Comparison of ENCODE assay signal across 1 cellular context in genomic region chr2:181790716-181791649, GRCh38.
TF ChIP-seq lines count a peak whose summit lies in the region.

No MANE protein-coding gene starts in this region.

TF ChIP-seq in HepG2, 621 proteins besides CTCF, POLR2A, EP300 and RAD21 (continued from another document and continues in another):
- no peak for TF ChIP-seq HIC2 (CRISPR knock-in tag; IDR thresholded peaks at IDR 0.05; ENCODE audit: low read depth)
- no peak for TF ChIP-seq MLLT10 (CRISPR knock-in tag; IDR thresholded peaks at IDR 0.05)
- no peak for TF ChIP-seq CEBPZ (IDR thresholded peaks at IDR 0.05; ENCODE audit: low read length)
- no peak for TF ChIP-seq KAT7 (CRISPR knock-in tag; IDR thresholded peaks at IDR 0.05; ENCODE audit: borderline replicate concordance)
- TF ChIP-seq SPEN (CRISPR knock-in tag; IDR thresholded peaks at IDR 0.05; ENCODE audit: low read depth), result no peak
- TF ChIP-seq ZNF776 (CRISPR knock-in tag; IDR thresholded peaks at IDR 0.05), result no peak
- no peak for TF ChIP-seq ZNF512 (CRISPR knock-in tag; IDR thresholded peaks at IDR 0.05)
- no peak for TF ChIP-seq LBX2 (CRISPR knock-in tag; IDR thresholded peaks at IDR 0.05; ENCODE audit: borderline replicate concordance)
- peak; percentile 53; the same call in 1 of the 2 replicates for TF ChIP-seq HBP1 (CRISPR knock-in tag; IDR thresholded peaks at IDR 0.05; ENCODE audit: low read depth)
- TF ChIP-seq ZNF747 (CRISPR knock-in tag; IDR thresholded peaks at IDR 0.05; ENCODE audit: borderline replicate concordance), result peak; percentile 79
- TF ChIP-seq TFAP4 (IDR thresholded peaks at IDR 0.05; ENCODE audit: borderline replicate concordance, low read depth), result no peak; the same call in 1 of the 2 replicates
- no peak for TF ChIP-seq DDIT3 (CRISPR knock-in tag; IDR thresholded peaks at IDR 0.05)
- no peak for TF ChIP-seq ZNF572 (CRISPR knock-in tag; IDR thresholded peaks at IDR 0.05)
- TF ChIP-seq SALL2 (CRISPR knock-in tag; IDR thresholded peaks at IDR 0.05), result no peak
- TF ChIP-seq ZNF780A (CRISPR knock-in tag; IDR thresholded peaks at IDR 0.05), result no peak
- no peak for TF ChIP-seq JDP2 (CRISPR knock-in tag; IDR thresholded peaks at IDR 0.05; ENCODE audit: borderline replicate concordance)
- TF ChIP-seq USF2 (IDR thresholded peaks at IDR 0.05; ENCODE audit: low read depth, low read length), result no peak
- no peak for TF ChIP-seq USF2 (CRISPR knock-in tag; IDR thresholded peaks at IDR 0.05; ENCODE audit: borderline replicate concordance)
- TF ChIP-seq BHLHE40 (IDR thresholded peaks at IDR 0.05; ENCODE audit: low read length), result 0 out of 2 replicates have a peak, but pooled peaks have one; percentile 41
- TF ChIP-seq TFDP1 (CRISPR knock-in tag; IDR thresholded peaks at IDR 0.05; ENCODE audit: borderline replicate concordance), result no peak
- TF ChIP-seq DMTF1 (CRISPR knock-in tag; IDR thresholded peaks at IDR 0.05), result no peak
- TF ChIP-seq ZNF281 (CRISPR knock-in tag; IDR thresholded peaks at IDR 0.05; ENCODE audit: borderline replicate concordance), result peak; percentile 32; the same call in 1 of the 2 replicates
- no peak for TF ChIP-seq ZNF225 (CRISPR knock-in tag; IDR thresholded peaks at IDR 0.05)
- no peak for TF ChIP-seq ZBTB14 (CRISPR knock-in tag; IDR thresholded peaks at IDR 0.05)
- no peak for TF ChIP-seq RNF219 (CRISPR knock-in tag; IDR thresholded peaks at IDR 0.05)
- no peak for TF ChIP-seq ZNF891 (CRISPR knock-in tag; IDR thresholded peaks at IDR 0.05)
- TF ChIP-seq WIZ (CRISPR knock-in tag; IDR thresholded peaks at IDR 0.05), result no peak
- no peak for TF ChIP-seq FOXP1 (IDR thresholded peaks at IDR 0.05)
- peak; percentile 86 for TF ChIP-seq FOXP1 (CRISPR knock-in tag; IDR thresholded peaks at IDR 0.05)
- TF ChIP-seq ZNF547 (CRISPR knock-in tag; IDR thresholded peaks at IDR 0.05), result no peak
- TF ChIP-seq MYC (CRISPR knock-in tag; IDR thresholded peaks at IDR 0.05; ENCODE audit: borderline replicate concordance), result peak; percentile 38; the same call in 1 of the 2 replicates
- TF ChIP-seq SAFB2 (CRISPR knock-in tag; IDR thresholded peaks at IDR 0.05; ENCODE audit: borderline replicate concordance, low read depth), result no peak
